Comparison of ENCODE assay signal across 1 cellular context in genomic region chr5:86880785-86881492, GRCh38.
TF ChIP-seq lines count a peak whose summit lies in the region.

No MANE protein-coding gene starts in this region.

TF ChIP-seq in H1, 55 proteins besides CTCF, POLR2A, EP300 and RAD21 (continued from another document):
- TF ChIP-seq CHD7 (IDR thresholded peaks at IDR 0.05; ENCODE audit: insufficient replicate concordance, low read length) (no peak), NRF1 (IDR thresholded peaks at IDR 0.05; ENCODE audit: low read depth, low read length) (no peak), EZH2 (IDR thresholded peaks at IDR 0.05; ENCODE audit: low read depth, low read length, severe bottlenecking) (no peak), YY1 (IDR thresholded peaks at IDR 0.05; ENCODE audit: low read depth, low read length) (peak; percentile 67; the same call in 1 of the 2 replicates), JUN (IDR thresholded peaks at IDR 0.05; ENCODE audit: low read depth, low read length) (no peak), ATF3 (IDR thresholded peaks at IDR 0.05; ENCODE audit: insufficient read depth, low read depth, low read length) (peak; percentile 51; the same call in 1 of the 2 replicates), BRCA1 (IDR thresholded peaks at IDR 0.05; ENCODE audit: low read depth, low read length) (no peak), SRF (IDR thresholded peaks at IDR 0.05; ENCODE audit: low read depth, low read length) (0 out of 2 replicates have a peak, but pooled peaks have one; percentile 25)
TF ChIP-seq in H1: peak in this region for 4.
